Comparison of ENCODE assay signal across 1 cellular context in genomic region chr6:36885461-36886401, GRCh38.
A peak's percentile ranks its signal among the peaks of the same experiment; 100 is the strongest.
TF ChIP-seq lines count a peak whose summit lies in the region.

C6orf89 (plus strand) TSS chr6:36885952; CDS start chr6:36899445, 13,493 bp downstream.

TF ChIP-seq in H1, 55 proteins besides CTCF, POLR2A, EP300 and RAD21 (continued from another document):
- peak; percentile 28; the same call in 1 of the 2 replicates for TF ChIP-seq BACH1 (IDR thresholded peaks at IDR 0.05; ENCODE audit: low read length)
- TF ChIP-seq HDAC2 (IDR thresholded peaks at IDR 0.05; ENCODE audit: borderline replicate concordance in 1 of 2, low read depth in 2 of 2, low read length in 2 of 2), result peak in 1 of 2 experiments; percentile 89; a peak in 1 of 4 replicates
- TF ChIP-seq ASH2L (IDR thresholded peaks at IDR 0.05; ENCODE audit: low read length), result peak; percentile 85
- TF ChIP-seq SIX5 (IDR thresholded peaks at IDR 0.05; ENCODE audit: low read depth, low read length), result no peak
- TF ChIP-seq JUN (IDR thresholded peaks at IDR 0.05; ENCODE audit: low read depth, low read length), result no peak
- TF ChIP-seq TAF1 (IDR thresholded peaks at IDR 0.05; ENCODE audit: low read depth, low read length), result peak; percentile 45
- peak; percentile 77 for TF ChIP-seq MAX (IDR thresholded peaks at IDR 0.05)
- peak; percentile 78 for TF ChIP-seq SAP30 (IDR thresholded peaks at IDR 0.05; ENCODE audit: insufficient read depth, insufficient replicate concordance, low read length)
- TF ChIP-seq E2F6 (IDR thresholded peaks at IDR 0.05), result peak; percentile 35; the same call in 1 of the 2 replicates
- peak; percentile 72 for TF ChIP-seq SIRT6 (IDR thresholded peaks at IDR 0.05; ENCODE audit: low read length)
- peak; percentile 51; the same call in 1 of the 2 replicates for TF ChIP-seq CREB1 (IDR thresholded peaks at IDR 0.05)
- no peak for TF ChIP-seq ATF3 (IDR thresholded peaks at IDR 0.05; ENCODE audit: insufficient read depth, low read depth, low read length)
- TF ChIP-seq CHD2 (IDR thresholded peaks at IDR 0.05; ENCODE audit: low read length), result peak; percentile 99
- TF ChIP-seq CTBP2 (IDR thresholded peaks at IDR 0.05; ENCODE audit: borderline replicate concordance, insufficient read depth, insufficient read length, low read length), result peak; percentile 63
- TF ChIP-seq SP4 (IDR thresholded peaks at IDR 0.05; ENCODE audit: low read length), result peak; percentile 76; the same call in 1 of the 2 replicates
- peak; percentile 57; the same call in 1 of the 2 replicates for TF ChIP-seq GTF2F1 (IDR thresholded peaks at IDR 0.05; ENCODE audit: borderline replicate concordance, low read depth, low read length)
- TF ChIP-seq KDM4A (IDR thresholded peaks at IDR 0.05; ENCODE audit: low read depth, low read length, severe bottlenecking), result peak; percentile 67
- TF ChIP-seq SRF (IDR thresholded peaks at IDR 0.05; ENCODE audit: low read depth, low read length), result no peak
- peak; percentile 60; the same call in 1 of the 2 replicates for TF ChIP-seq PHF8 (conservative IDR thresholded peaks at IDR 0.05; ENCODE audit: low read depth, low read length)
- TF ChIP-seq SIN3A (conservative IDR thresholded peaks at IDR 0.05 in 1 of 2, IDR thresholded peaks at IDR 0.05 in 1 of 2; ENCODE audit: low read depth in 1 of 2, low read length in 2 of 2), result peak; percentile 89 to 97; a peak in 2 of 4 replicates
- TF ChIP-seq TBP (IDR thresholded peaks at IDR 0.05; ENCODE audit: low read depth, low read length), result peak; percentile 16; the same call in 1 of the 2 replicates
- no peak for TF ChIP-seq POLR2AphosphoS5 (IDR thresholded peaks at IDR 0.05; ENCODE audit: low read depth, low read length)
- TF ChIP-seq CEBPB (IDR thresholded peaks at IDR 0.05; ENCODE audit: low read depth, low read length), result no peak
- TF ChIP-seq ATF2 (IDR thresholded peaks at IDR 0.05; ENCODE audit: low read length), result peak; percentile 89; the same call in 1 of the 2 replicates
TF ChIP-seq in H1: peak in this region for 21.
